1 cellular context compared by ENCODE assay signal in the genomic region with DNA sequence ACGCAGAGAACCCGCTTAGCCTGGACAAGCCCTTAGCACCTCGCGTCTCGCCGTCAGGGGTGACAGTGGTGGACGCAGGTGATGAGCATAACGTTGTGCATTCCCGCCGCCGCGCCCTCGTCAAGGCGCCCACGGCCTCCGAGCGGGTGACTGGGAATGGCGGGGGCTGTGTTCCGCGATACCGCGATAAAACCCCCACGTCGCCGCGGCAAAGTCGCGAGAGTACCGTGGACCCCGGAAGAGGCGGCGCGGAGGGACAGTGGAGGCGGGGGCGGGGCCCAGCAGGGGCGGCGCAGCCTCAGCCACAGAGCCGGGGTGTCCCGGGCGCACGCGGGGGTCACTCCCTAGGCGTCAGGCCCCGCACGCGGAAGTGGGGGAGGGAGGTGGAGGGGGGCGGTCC.
TF ChIP-seq lines count a peak whose summit lies in the region.

No MANE protein-coding gene starts in this region.

TF ChIP-seq in K562, 482 proteins besides CTCF, POLR2A, EP300 and RAD21 (continued from another document and continues in another):
- TF ChIP-seq, protein P1, sequence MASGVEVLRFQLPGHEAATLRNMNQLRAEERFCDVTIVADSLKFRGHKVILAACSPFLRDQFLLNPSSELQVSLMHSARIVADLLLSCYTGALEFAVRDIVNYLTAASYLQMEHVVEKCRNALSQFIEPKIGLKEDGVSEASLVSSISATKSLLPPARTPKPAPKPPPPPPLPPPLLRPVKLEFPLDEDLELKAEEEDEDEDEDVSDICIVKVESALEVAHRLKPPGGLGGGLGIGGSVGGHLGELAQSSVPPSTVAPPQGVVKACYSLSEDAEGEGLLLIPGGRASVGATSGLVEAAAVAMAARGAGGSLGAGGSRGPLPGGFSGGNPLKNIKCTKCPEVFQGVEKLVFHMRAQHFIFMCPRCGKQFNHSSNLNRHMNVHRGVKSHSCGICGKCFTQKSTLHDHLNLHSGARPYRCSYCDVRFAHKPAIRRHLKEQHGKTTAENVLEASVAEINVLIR (CRISPR knock-in tag; IDR thresholded peaks at IDR 0.05) = no peak
- TF ChIP-seq, protein P2, sequence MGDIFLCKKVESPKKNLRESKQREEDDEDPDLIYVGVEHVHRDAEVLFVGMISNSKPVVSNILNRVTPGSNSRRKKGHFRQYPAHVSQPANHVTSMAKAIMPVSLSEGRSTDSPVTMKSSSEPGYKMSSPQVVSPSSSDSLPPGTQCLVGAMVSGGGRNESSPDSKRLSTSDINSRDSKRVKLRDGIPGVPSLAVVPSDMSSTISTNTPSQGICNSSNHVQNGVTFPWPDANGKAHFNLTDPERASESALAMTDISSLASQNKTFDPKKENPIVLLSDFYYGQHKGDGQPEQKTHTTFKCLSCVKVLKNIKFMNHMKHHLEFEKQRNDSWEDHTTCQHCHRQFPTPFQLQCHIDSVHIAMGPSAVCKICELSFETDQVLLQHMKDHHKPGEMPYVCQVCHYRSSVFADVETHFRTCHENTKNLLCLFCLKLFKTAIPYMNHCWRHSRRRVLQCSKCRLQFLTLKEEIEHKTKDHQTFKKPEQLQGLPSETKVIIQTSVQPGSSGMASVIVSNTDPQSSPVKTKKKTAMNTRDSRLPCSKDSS (IDR thresholded peaks at IDR 0.05; ENCODE audit: low read depth, partially characterized antibody) = no peak
- TF ChIP-seq ZFPM2 (CRISPR knock-in tag; IDR thresholded peaks at IDR 0.05) (no peak), HNRNPK (IDR thresholded peaks at IDR 0.05; ENCODE audit: low read depth, low read length, poor library complexity, severe bottlenecking) (no peak), NFE2 (IDR thresholded peaks at IDR 0.05; ENCODE audit: low read depth) (no peak), ZNF57 (CRISPR knock-in tag; IDR thresholded peaks at IDR 0.05) (no peak), RBM39 (optimal IDR thresholded peaks at IDR 0.05; ENCODE audit: low read depth, low read length) (no peak), ZNF764 (CRISPR knock-in tag; IDR thresholded peaks at IDR 0.05; ENCODE audit: low read depth) (no peak), MEF2D (tag; conservative IDR thresholded peaks at IDR 0.05; ENCODE audit: low read depth) (no peak), SMARCC2 (IDR thresholded peaks at IDR 0.05; ENCODE audit: low read depth) (no peak), ZNF668 (CRISPR knock-in tag; IDR thresholded peaks at IDR 0.05) (no peak), ELK1 (CRISPR knock-in tag; IDR thresholded peaks at IDR 0.05) (no peak), CEBPB (tag; IDR thresholded peaks at IDR 0.05) (0 out of 2 replicates have a peak, but pooled peaks have one; percentile 34), LCOR (CRISPR knock-in tag; IDR thresholded peaks at IDR 0.05) (peak; percentile 46; the same call in 1 of the 2 replicates), ARID3B (CRISPR knock-in tag; IDR thresholded peaks at IDR 0.05; ENCODE audit: borderline replicate concordance) (no peak), CHD7 (IDR thresholded peaks at IDR 0.05; ENCODE audit: low read depth, low read length) (no peak), ZFP30 (CRISPR knock-in tag; IDR thresholded peaks at IDR 0.05; ENCODE audit: borderline replicate concordance) (no peak), SREBF1 (IDR thresholded peaks at IDR 0.05; ENCODE audit: borderline replicate concordance, low read depth, low read length) (no peak), MTF1 (CRISPR knock-in tag; IDR thresholded peaks at IDR 0.05; ENCODE audit: borderline replicate concordance) (no peak), GABPB1 (CRISPR knock-in tag; IDR thresholded peaks at IDR 0.05) (peak; percentile 56), HMGN3 (IDR thresholded peaks at IDR 0.05; ENCODE audit: borderline replicate concordance, extremely low read depth, insufficient read length, low read depth, low read length) (no peak), HDGF (IDR thresholded peaks at IDR 0.05) (no peak), CREBBP (IDR thresholded peaks at IDR 0.05; ENCODE audit: low read depth, low read length) (no peak), CCAR2 (IDR thresholded peaks at IDR 0.05; ENCODE audit: low read depth, low read length) (no peak), ZNF277 (CRISPR knock-in tag; IDR thresholded peaks at IDR 0.05; ENCODE audit: borderline replicate concordance) (no peak)
- TF ChIP-seq, protein P3, sequence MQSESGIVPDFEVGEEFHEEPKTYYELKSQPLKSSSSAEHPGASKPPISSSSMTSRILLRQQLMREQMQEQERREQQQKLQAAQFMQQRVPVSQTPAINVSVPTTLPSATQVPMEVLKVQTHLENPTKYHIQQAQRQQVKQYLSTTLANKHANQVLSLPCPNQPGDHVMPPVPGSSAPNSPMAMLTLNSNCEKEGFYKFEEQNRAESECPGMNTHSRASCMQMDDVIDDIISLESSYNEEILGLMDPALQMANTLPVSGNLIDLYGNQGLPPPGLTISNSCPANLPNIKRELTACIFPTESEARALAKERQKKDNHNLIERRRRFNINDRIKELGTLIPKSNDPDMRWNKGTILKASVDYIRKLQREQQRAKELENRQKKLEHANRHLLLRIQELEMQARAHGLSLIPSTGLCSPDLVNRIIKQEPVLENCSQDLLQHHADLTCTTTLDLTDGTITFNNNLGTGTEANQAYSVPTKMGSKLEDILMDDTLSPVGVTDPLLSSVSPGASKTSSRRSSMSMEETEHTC (IDR thresholded peaks at IDR 0.05) = no peak
- TF ChIP-seq, protein P4, sequence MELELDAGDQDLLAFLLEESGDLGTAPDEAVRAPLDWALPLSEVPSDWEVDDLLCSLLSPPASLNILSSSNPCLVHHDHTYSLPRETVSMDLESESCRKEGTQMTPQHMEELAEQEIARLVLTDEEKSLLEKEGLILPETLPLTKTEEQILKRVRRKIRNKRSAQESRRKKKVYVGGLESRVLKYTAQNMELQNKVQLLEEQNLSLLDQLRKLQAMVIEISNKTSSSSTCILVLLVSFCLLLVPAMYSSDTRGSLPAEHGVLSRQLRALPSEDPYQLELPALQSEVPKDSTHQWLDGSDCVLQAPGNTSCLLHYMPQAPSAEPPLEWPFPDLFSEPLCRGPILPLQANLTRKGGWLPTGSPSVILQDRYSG (tag; conservative IDR thresholded peaks at IDR 0.05; ENCODE audit: low read depth) = no peak
- TF ChIP-seq, protein P5, sequence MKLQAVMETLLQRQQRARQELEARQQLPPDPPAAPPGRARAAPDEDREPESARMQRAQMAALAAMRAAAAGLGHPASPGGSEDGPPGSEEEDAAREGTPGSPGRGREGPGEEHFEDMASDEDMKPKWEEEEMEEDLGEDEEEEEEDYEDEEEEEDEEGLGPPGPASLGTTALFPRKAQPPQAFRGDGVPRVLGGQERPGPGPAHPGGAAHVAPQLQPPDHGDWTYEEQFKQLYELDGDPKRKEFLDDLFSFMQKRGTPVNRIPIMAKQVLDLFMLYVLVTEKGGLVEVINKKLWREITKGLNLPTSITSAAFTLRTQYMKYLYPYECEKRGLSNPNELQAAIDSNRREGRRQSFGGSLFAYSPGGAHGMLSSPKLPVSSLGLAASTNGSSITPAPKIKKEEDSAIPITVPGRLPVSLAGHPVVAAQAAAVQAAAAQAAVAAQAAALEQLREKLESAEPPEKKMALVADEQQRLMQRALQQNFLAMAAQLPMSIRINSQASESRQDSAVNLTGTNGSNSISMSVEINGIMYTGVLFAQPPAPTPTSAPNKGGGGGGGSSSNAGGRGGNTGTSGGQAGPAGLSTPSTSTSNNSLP (IDR thresholded peaks at IDR 0.05; ENCODE audit: borderline replicate concordance, low read depth, low read length) = no peak
- TF ChIP-seq, protein P6, sequence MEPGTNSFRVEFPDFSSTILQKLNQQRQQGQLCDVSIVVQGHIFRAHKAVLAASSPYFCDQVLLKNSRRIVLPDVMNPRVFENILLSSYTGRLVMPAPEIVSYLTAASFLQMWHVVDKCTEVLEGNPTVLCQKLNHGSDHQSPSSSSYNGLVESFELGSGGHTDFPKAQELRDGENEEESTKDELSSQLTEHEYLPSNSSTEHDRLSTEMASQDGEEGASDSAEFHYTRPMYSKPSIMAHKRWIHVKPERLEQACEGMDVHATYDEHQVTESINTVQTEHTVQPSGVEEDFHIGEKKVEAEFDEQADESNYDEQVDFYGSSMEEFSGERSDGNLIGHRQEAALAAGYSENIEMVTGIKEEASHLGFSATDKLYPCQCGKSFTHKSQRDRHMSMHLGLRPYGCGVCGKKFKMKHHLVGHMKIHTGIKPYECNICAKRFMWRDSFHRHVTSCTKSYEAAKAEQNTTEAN (CRISPR knock-in tag; IDR thresholded peaks at IDR 0.05) = no peak
